ENCODE assay signal across 18 cellular contexts in genomic region chr4:152674359-152674758, GRCh38.
"Had no signal": no experiment of that assay in that cellular context is flagged by ENCODE, and none has a peak within 500 bp of the region (broad histone marks: within the 10 kb centered on the region; RNA-seq: fewer than 3 reads in every experiment).

No MANE protein-coding gene starts in this region.

- ATAC-seq: activated T-cell treated with anti-CD3 and anti-CD28 coated beads, Interleukin-2, amount 50 U/mL, for 72 hours; left lung; right lobe of liver; stimulated activated effector memory CD8-positive, alpha-beta T cell treated with anti-CD3 and anti-CD28 coated beads, Interleukin-12 subunit alpha, Interleukin-12 subunit beta, amount 100 ng/mL, for 72 hours had no signal

- H3K9me3 Mint-ChIP-seq: activated CD4-positive, alpha-beta memory T cell treated with anti-CD3 and anti-CD28 coated beads, Interleukin-2, amount 10 ng/mL, durations not matched to agents 7 days and 5 days; activated naive CD4-positive, alpha-beta T cell treated with anti-CD3 and anti-CD28 coated beads, Interleukin-2, amount 10 ng/mL, durations not matched to agents 7 days and 5 days; activated T-cell treated with anti-CD3 and anti-CD28 coated beads, Interleukin-2, amount 50 U/mL, for 72 hours; nephron; stimulated activated effector memory CD8-positive, alpha-beta T cell treated with anti-CD3 and anti-CD28 coated beads, Interleukin-12 subunit alpha, Interleukin-12 subunit beta, amount 100 ng/mL, for 72 hours had no signal

- H3K27me3 Mint-ChIP-seq: activated CD4-positive, alpha-beta memory T cell treated with anti-CD3 and anti-CD28 coated beads, Interleukin-2, amount 10 ng/mL, durations not matched to agents 7 days and 5 days; activated naive CD4-positive, alpha-beta T cell treated with anti-CD3 and anti-CD28 coated beads, Interleukin-2, amount 10 ng/mL, durations not matched to agents 7 days and 5 days had no signal

- DNase-seq: activated CD4-positive, alpha-beta memory T cell treated with anti-CD3 and anti-CD28 coated beads, Interleukin-2, amount 10 ng/mL, durations not matched to agents 7 days and 5 days; activated CD4-positive, alpha-beta T cell treated with anti-CD3 and anti-CD28 coated beads for 48 hours; activated effector memory CD4-positive, alpha-beta T cell treated with anti-CD3 and anti-CD28 coated beads, Interleukin-2, amount 50 U/mL, for 16 hours; activated naive CD4-positive, alpha-beta T cell treated with anti-CD3 and anti-CD28 coated beads, Interleukin-2, amount 10 ng/mL, durations not matched to agents 7 days and 5 days; activated T-cell treated with anti-CD3 and anti-CD28 coated beads, Interleukin-2, amount 50 U/mL, for 72 hours; amygdala; effector CD4-positive, alpha-beta T cell; erythroblast; foreskin fibroblast; left lung; midbrain; right lobe of liver; stimulated activated CD4-positive, alpha-beta T cell treated with anti-CD3 and anti-CD28 coated beads, Interleukin-2, amount 100 ng/mL, for 24 hours; T1000; upper lobe of left lung had no signal

- H3K4me3 Mint-ChIP-seq: activated CD4-positive, alpha-beta memory T cell treated with anti-CD3 and anti-CD28 coated beads, Interleukin-2, amount 10 ng/mL, durations not matched to agents 7 days and 5 days; activated naive CD4-positive, alpha-beta T cell treated with anti-CD3 and anti-CD28 coated beads, Interleukin-2, amount 10 ng/mL, durations not matched to agents 7 days and 5 days; activated T-cell treated with anti-CD3 and anti-CD28 coated beads, Interleukin-2, amount 50 U/mL, for 72 hours; nephron; stimulated activated effector memory CD8-positive, alpha-beta T cell treated with anti-CD3 and anti-CD28 coated beads, Interleukin-12 subunit alpha, Interleukin-12 subunit beta, amount 100 ng/mL, for 72 hours had no signal

- H3K9me3 ChIP-seq: left lung, right lobe of liver, thoracic aorta, upper lobe of left lung had no signal

- H3K27ac Mint-ChIP-seq: activated CD4-positive, alpha-beta memory T cell treated with anti-CD3 and anti-CD28 coated beads, Interleukin-2, amount 10 ng/mL, durations not matched to agents 7 days and 5 days; activated naive CD4-positive, alpha-beta T cell treated with anti-CD3 and anti-CD28 coated beads, Interleukin-2, amount 10 ng/mL, durations not matched to agents 7 days and 5 days; activated T-cell treated with anti-CD3 and anti-CD28 coated beads, Interleukin-2, amount 50 U/mL, for 72 hours; nephron; stimulated activated effector memory CD8-positive, alpha-beta T cell treated with anti-CD3 and anti-CD28 coated beads, Interleukin-12 subunit alpha, Interleukin-12 subunit beta, amount 100 ng/mL, for 72 hours had no signal
